Comparison of ENCODE assay signal across 22 cellular contexts in genomic region chr20:37331060-37331857, GRCh38. TPM values are rescaled to one million over a fixed set of nuclear protein-coding genes. Genes with fewer than 3 reads are reported as not detected.
DNase-seq lines count a peak whose midpoint lies in the region; ATAC-seq and TF ChIP-seq lines count a peak whose summit lies in the region.
"Had no signal": no experiment of that assay in that cellular context is flagged by ENCODE, and none has a peak within 500 bp of the region (broad histone marks: within the 10 kb centered on the region; RNA-seq: fewer than 3 reads in every experiment).

No MANE protein-coding gene starts in this region.

- DNase-seq in MCF 10A (ENCODE audit: unreplicated experiment) (no peak), esophagus squamous epithelium (lab: John Stamatoyannopoulos, UW) (no peak), nephron progenitor cell (no peak), transverse colon (no peak), UCSD-AML1 (lab: John Stamatoyannopoulos, UW; ENCODE audit: unreplicated experiment) (no peak), NCI-H2107 treated with DMSO at 0.1 percent for 48 hours (lab: John Stamatoyannopoulos, UW; ENCODE audit: unreplicated experiment) (no peak), MM.1S (no peak), body of pancreas (no peak)
- DNase-seq: activated CD8-positive, alpha-beta T cell treated with anti-CD3 and anti-CD28 coated beads, Interleukin-2, amount 10 ng/mL, durations not matched to agents 7 days and 5 days; amygdala; CD4-positive, alpha-beta T cell; DMS153; dorsolateral prefrontal cortex; KBM-7; NCI-H526 treated with DMSO at 0.1 percent for 48 hours; RPMI8226; stimulated activated CD4-positive, alpha-beta T cell treated with anti-CD3 and anti-CD28 coated beads, Interleukin-15, amount 100 ng/mL, for 24 hours; stimulated activated CD8-positive, alpha-beta memory T cell treated with anti-CD3 and anti-CD28 coated beads, Interleukin-4, amount 100 ng/mL, for 48 hours had no signal

- BruUV-seq in MCF 10A (replicated peaks; lab: Mats Ljungman, UMichigan), result no TSS peak

- H3K4me1 ChIP-seq in esophagus squamous epithelium (peaks cover 20 to 56% (median 30%) of the 10 kb centered on the region in 3 donors), transverse colon (peaks cover 22 to 39% (median 27%) of the 10 kb centered on the region in 4 donors), MM.1S (ENCODE audit: low read length) (peaks cover 8% of the 10 kb centered on the region), body of pancreas (no peaks in the 10 kb centered on the region)

- POLR2A ChIA-PET in MCF 10A (lab: Yijun Ruan, JAX), result interaction anchor here (0.7 to 3.6 kb wide), 10 partner anchors 9 to 196 kb away, joined by 3 to 30 read pairs (median 8); partner anchors contain the start of genes BLCAP, MANBAL and SRC

- no peak for TF ChIP-seq EP300 in transverse colon (IDR thresholded peaks at IDR 0.05; ENCODE audit: low read depth)

- WGBS in esophagus squamous epithelium, 2 donors, result 89 to 94% methylated on average over 6 to 7 of the region's 11 CpGs
- WGBS in transverse colon (ENCODE audit: low coverage in 1 of 2), 2 donors, result 67 to 79% methylated on average over 3 to 11 of the region's 11 CpGs
- WGBS in body of pancreas, 2 donors, result 70 to 71% methylated on average over 10 to 11 of the region's 11 CpGs

- TF ChIP-seq POLR2A in esophagus squamous epithelium (IDR thresholded peaks at IDR 0.05) (no peak), transverse colon (IDR thresholded peaks at IDR 0.05) (no peak), body of pancreas (IDR thresholded peaks at IDR 0.05) (no peak)

- H3K27ac Mint-ChIP-seq in MCF 10A (ENCODE audit: low read depth, unreplicated experiment) (peak overlapping the region; percentile 95), nephron progenitor cell (peak overlapping the region; percentile 36)
- H3K27ac Mint-ChIP-seq: activated CD8-positive, alpha-beta T cell treated with anti-CD3 and anti-CD28 coated beads, Interleukin-2, amount 10 ng/mL, durations not matched to agents 7 days and 5 days; CD4-positive, alpha-beta T cell; naive thymus-derived CD8-positive, alpha-beta T cell had no signal

- no peaks in the 10 kb centered on the region for H3K27me3 ChIP-seq in esophagus squamous epithelium
- H3K27me3 ChIP-seq in transverse colon, result no peaks in the 10 kb centered on the region
- H3K27me3 ChIP-seq in MM.1S (replicated peaks; ENCODE audit: insufficient read depth, low read length), result no peaks in the 10 kb centered on the region
- no peaks in the 10 kb centered on the region for H3K27me3 ChIP-seq in body of pancreas
- H3K27me3 ChIP-seq: dorsolateral prefrontal cortex, ovary had no signal

- TF ChIP-seq CTCF in MCF 10A (IDR thresholded peaks at IDR 0.05; ENCODE audit: unreplicated experiment) (no peak), esophagus squamous epithelium (IDR thresholded peaks at IDR 0.05) (no peak), nephron progenitor cell (IDR thresholded peaks at IDR 0.05) (no peak), transverse colon (IDR thresholded peaks at IDR 0.05) (no peak), MM.1S (IDR thresholded peaks at IDR 0.05; ENCODE audit: low read length) (no peak), body of pancreas (IDR thresholded peaks at IDR 0.05) (no peak)

- ATAC-seq in body of pancreas, result no peak
- ATAC-seq: activated CD4-positive, CD25-positive, alpha-beta regulatory T cell treated with anti-CD3 and anti-CD28 coated beads, Interleukin-2, amount 50 U/mL, for 24 hours; activated CD8-positive, alpha-beta T cell treated with anti-CD3 and anti-CD28 coated beads, Interleukin-2, amount 10 ng/mL, durations not matched to agents 7 days and 5 days; naive thymus-derived CD8-positive, alpha-beta T cell had no signal

- H3F3A ChIP-seq in MM.1S (ENCODE audit: insufficient read depth, low read length), result no peaks in the 10 kb centered on the region

- H3K9ac ChIP-seq in MM.1S (ENCODE audit: low read length), result no peak overlapping the region

- H3K9me3 Mint-ChIP-seq in MCF 10A (ENCODE audit: unreplicated experiment) (no peaks in the 10 kb centered on the region), nephron progenitor cell (no peaks in the 10 kb centered on the region)
- H3K9me3 Mint-ChIP-seq: CD4-positive, alpha-beta T cell; naive thymus-derived CD8-positive, alpha-beta T cell had no signal

- no peak overlapping the region for H3K4me3 ChIP-seq in esophagus squamous epithelium
- no peak overlapping the region for H3K4me3 ChIP-seq in transverse colon
- H3K4me3 ChIP-seq in MM.1S (ENCODE audit: low read length), result no peak overlapping the region
- H3K4me3 ChIP-seq in body of pancreas, result no peak overlapping the region
- H3K4me3 ChIP-seq: dorsolateral prefrontal cortex, lung, ovary had no signal

- in situ Hi-C loops in transverse colon (cut with MboI; ENCODE audit: low pct_ligation_motif_present in 1 of 4, low pct_unique_long_range_greater_than_20kb in 1 of 4, low sequenced_read_pairs in 3 of 4), result no loop called here

- H3K27ac ChIP-seq in esophagus squamous epithelium (peak overlapping the region; percentile 36 to 68 (median 61)), transverse colon (peak overlapping the region; percentile 49 to 82 (median 72)), MM.1S (ENCODE audit: low read length) (no peak overlapping the region), body of pancreas (no peak overlapping the region)
- H3K27ac ChIP-seq: dorsolateral prefrontal cortex had no signal

- H3K27me3 Mint-ChIP-seq in MCF 10A (ENCODE audit: insufficient read depth, unreplicated experiment) (no peaks in the 10 kb centered on the region), nephron progenitor cell (ENCODE audit: low read depth, poor library complexity) (peaks cover 3% of the 10 kb centered on the region)
- H3K27me3 Mint-ChIP-seq: CD4-positive, alpha-beta T cell; naive thymus-derived CD8-positive, alpha-beta T cell had no signal

- H3K79me2 ChIP-seq in MM.1S (ENCODE audit: low read length), result no peaks in the 10 kb centered on the region

- H3K4me1 Mint-ChIP-seq in MCF 10A (ENCODE audit: insufficient read depth, unreplicated experiment) (peaks cover 17% of the 10 kb centered on the region), nephron progenitor cell (peaks cover 62% of the 10 kb centered on the region)

- no peaks in the 10 kb centered on the region for H3K36me3 ChIP-seq in esophagus squamous epithelium
- H3K36me3 ChIP-seq in transverse colon, result no peaks in the 10 kb centered on the region
- no peaks in the 10 kb centered on the region for H3K36me3 ChIP-seq in MM.1S (replicated peaks; ENCODE audit: insufficient read depth, low read length)
- no peaks in the 10 kb centered on the region for H3K36me3 ChIP-seq in body of pancreas (replicated peaks in 1 of 2; ENCODE audit: insufficient read depth in 1 of 2, low read depth in 2 of 2)
- H3K36me3 ChIP-seq: ovary had no signal

- no peaks in the 10 kb centered on the region for H4K20me1 ChIP-seq in MM.1S (ENCODE audit: insufficient read depth, low read length)

- intact Hi-C loops in MCF 10A (cut with micrococcal nuclease) (no loop called here), esophagus squamous epithelium (cut with DNase I) (no loop called here), transverse colon (cut with DNase I; ENCODE audit: low total_unique reads) (no loop called here), body of pancreas (cut with DNase I) (no loop called here)

- no peaks in the 10 kb centered on the region for H3K9me2 ChIP-seq in MM.1S (replicated peaks; ENCODE audit: insufficient read depth, low read length)

- H2AFZ ChIP-seq in MM.1S (ENCODE audit: low read length), result no peak overlapping the region

- H3K4me3 Mint-ChIP-seq in MCF 10A (ENCODE audit: unreplicated experiment) (no peak overlapping the region), nephron progenitor cell (no peak overlapping the region)
- H3K4me3 Mint-ChIP-seq: activated CD8-positive, alpha-beta T cell treated with anti-CD3 and anti-CD28 coated beads, Interleukin-2, amount 10 ng/mL, durations not matched to agents 7 days and 5 days; CD4-positive, alpha-beta T cell; naive thymus-derived CD8-positive, alpha-beta T cell had no signal

- H3K4me2 ChIP-seq in MM.1S (ENCODE audit: low read depth, low read length), result no peak overlapping the region

- H3K9me3 ChIP-seq in esophagus squamous epithelium, result no peaks in the 10 kb centered on the region
- no peaks in the 10 kb centered on the region for H3K9me3 ChIP-seq in transverse colon
- no peaks in the 10 kb centered on the region for H3K9me3 ChIP-seq in MM.1S (replicated peaks; ENCODE audit: insufficient read depth, low read length)
- H3K9me3 ChIP-seq in body of pancreas, result no peaks in the 10 kb centered on the region
- H3K9me3 ChIP-seq: ovary had no signal

- H3K36me3 Mint-ChIP-seq in MCF 10A (ENCODE audit: insufficient read depth, unreplicated experiment) (no peaks in the 10 kb centered on the region), nephron progenitor cell (ENCODE audit: low read depth) (no peaks in the 10 kb centered on the region)
- H3K36me3 Mint-ChIP-seq: naive thymus-derived CD8-positive, alpha-beta T cell had no signal

- CTCF ChIA-PET in MCF 10A (lab: Yijun Ruan, JAX), result interaction anchor here (0.5 to 1.8 kb wide), 13 partner anchors 9 to 727 kb away, joined by 3 to 8 read pairs (median 4); no protein-coding TSS in a partner anchor

RNA-seq across cellular contexts. Expression of gene SRC, which starts 14.7 kb away (rescaled TPM):
- total RNA-seq in MCF 10A (2022) (28.1 and 29.5 TPM in 2 replicates), esophagus squamous epithelium (10 to 100 TPM; 32.4 to 46.5 (median 39.0) TPM), transverse colon (100 to 1,000 TPM in 3 of 4 donors, 10 to 100 TPM in 1; 87.0 to 155 (median 130) TPM), body of pancreas (10 to 100 TPM; 25.9 to 35.3 TPM)

RNA-seq across cellular contexts. Expression of gene MANBAL, which starts 41.8 kb away (rescaled TPM):
- 46.0 and 56.5 TPM in 2 replicates for total RNA-seq in MCF 10A (2022)
- 10 to 100 TPM; 19.6 to 30.9 (median 27.3) TPM for total RNA-seq in esophagus squamous epithelium
- 10 to 100 TPM in 3 of 4 donors, 1 to 10 TPM in 1; 8.8 to 31.4 (median 21.3) TPM for total RNA-seq in transverse colon
- total RNA-seq in body of pancreas, result 10 to 100 TPM in 1 of 2 donors, 1 to 10 TPM in 1; 8.6 to 11.9 TPM

Comparison
In these comparisons a context has a peak if more than half of its experiments do, and no peak if none do; other contexts are left out.
1. H3K27ac ChIP-seq: peak in esophagus squamous epithelium (4 of 4) and transverse colon (4 of 4); none in MM.1S (single experiment) and body of pancreas (0 of 4).